Comparison of ENCODE assay signal across 1 cellular context in the genomic region with DNA sequence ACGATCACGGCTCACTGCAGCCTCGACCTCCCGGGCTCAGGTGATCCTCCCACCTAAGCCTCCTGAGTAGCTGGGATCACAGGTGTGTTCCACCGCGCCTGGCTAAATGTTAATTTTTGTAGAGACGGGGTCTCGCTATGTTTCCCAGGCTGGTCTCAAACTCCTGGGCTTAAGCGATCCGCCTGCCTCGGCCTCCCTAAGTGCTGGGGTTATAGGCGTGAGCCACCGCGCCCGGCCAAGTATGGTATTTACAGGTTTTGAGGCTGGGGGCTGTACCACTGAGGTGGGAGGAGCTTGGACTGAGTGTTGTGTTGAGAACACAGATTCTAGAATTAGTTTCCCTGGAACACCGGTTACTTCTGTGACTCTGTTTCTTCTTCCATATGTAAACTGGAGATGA.
TF ChIP-seq lines count a peak whose summit lies in the region.

No MANE protein-coding gene starts in this region.

TF ChIP-seq in IMR-90, 13 proteins besides CTCF, POLR2A, EP300 and RAD21:
- TF ChIP-seq MAFK (IDR thresholded peaks at IDR 0.05; ENCODE audit: low read depth, low read length) (no peak), FOS (IDR thresholded peaks at IDR 0.05; ENCODE audit: low read depth, low read length) (no peak), SMC3 (IDR thresholded peaks at IDR 0.05; ENCODE audit: low read depth, low read length) (no peak), CEBPB (IDR thresholded peaks at IDR 0.05; ENCODE audit: low read depth, low read length) (no peak), RFX5 (IDR thresholded peaks at IDR 0.05; ENCODE audit: low read depth, low read length) (no peak), NFE2L2 (IDR thresholded peaks at IDR 0.05; ENCODE audit: low read depth, low read length) (no peak)
- TF ChIP-seq, protein P1, sequence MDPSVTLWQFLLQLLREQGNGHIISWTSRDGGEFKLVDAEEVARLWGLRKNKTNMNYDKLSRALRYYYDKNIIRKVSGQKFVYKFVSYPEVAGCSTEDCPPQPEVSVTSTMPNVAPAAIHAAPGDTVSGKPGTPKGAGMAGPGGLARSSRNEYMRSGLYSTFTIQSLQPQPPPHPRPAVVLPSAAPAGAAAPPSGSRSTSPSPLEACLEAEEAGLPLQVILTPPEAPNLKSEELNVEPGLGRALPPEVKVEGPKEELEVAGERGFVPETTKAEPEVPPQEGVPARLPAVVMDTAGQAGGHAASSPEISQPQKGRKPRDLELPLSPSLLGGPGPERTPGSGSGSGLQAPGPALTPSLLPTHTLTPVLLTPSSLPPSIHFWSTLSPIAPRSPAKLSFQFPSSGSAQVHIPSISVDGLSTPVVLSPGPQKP (IDR thresholded peaks at IDR 0.05; ENCODE audit: borderline replicate concordance, low read depth, low read length), result no peak
